Comparison of ENCODE assay signal across 18 cellular contexts in the genomic region with DNA sequence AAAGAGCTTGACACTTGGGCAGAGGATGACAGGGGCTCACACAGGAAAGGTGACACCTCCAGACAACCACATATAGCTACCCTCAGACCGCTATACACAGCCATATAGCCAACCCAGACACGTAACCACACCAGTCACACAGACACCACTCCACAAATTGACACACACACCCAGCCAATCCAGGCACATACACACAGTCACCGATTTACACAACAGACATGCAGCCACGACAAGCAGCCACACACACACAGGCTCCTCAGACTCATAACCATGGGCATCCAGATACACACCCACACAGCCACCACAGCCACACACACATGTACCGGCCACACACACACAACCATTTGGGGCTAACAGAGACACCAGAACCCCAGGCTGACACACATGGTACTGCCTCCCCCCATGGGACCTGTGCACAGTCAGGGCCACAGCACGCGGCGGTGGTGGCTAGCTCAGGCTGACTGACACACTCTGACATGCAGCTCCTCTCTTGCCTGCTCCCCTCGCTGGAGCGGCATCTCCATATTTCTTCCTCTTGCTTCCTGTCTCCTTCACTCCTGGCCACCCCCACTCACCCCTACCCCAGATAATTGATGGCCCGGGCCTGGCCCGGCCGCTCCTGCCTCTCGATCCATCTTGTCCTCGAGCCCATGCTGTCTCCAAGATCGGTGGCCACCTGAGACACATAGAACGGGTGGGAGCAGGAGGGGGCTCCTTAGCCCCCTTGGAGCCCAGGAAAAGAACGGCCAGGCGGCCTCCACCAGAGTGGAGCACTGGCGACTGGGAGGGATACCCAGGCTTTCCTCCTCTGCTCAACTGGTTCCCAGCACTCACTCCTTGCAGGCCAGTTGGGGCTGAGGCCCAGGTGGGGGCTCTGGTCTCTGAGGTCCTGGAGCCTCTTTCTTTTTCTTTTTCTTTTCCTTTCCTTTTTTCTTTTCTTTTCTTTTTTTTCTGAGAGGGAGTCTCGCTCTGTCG. TPM values are rescaled to one million over a fixed set of nuclear protein-coding genes. Genes with fewer than 3 reads are reported as not detected.
DNase-seq lines count a peak whose midpoint lies in the region; ATAC-seq and TF ChIP-seq lines count a peak whose summit lies in the region.
"Had no signal": no experiment of that assay in that cellular context is flagged by ENCODE, and none has a peak within 500 bp of the region (broad histone marks: within the 10 kb centered on the region; RNA-seq: fewer than 3 reads in every experiment).

No MANE protein-coding gene starts in this region.

- H3K9me3 Mint-ChIP-seq in naive thymus-derived CD4-positive, alpha-beta T cell, result peaks cover 0 to 5% (median 0%) of the 10 kb centered on the region in 11 donors

- no peaks in the 10 kb centered on the region for H3K9me3 ChIP-seq in naive thymus-derived CD4-positive, alpha-beta T cell (ENCODE audit: control insufficient read depth in 2 of 3, low read length in 3 of 3)
- H3K9me3 ChIP-seq: sigmoid colon, testis had no signal

- peaks cover 0 to 2% (median 0%) of the 10 kb centered on the region in 5 donors for H3K36me3 Mint-ChIP-seq in naive thymus-derived CD4-positive, alpha-beta T cell

- peaks cover 66 to 88% (median 81%) of the 10 kb centered on the region in 5 donors for H3K27me3 Mint-ChIP-seq in naive thymus-derived CD4-positive, alpha-beta T cell

- H3K4me3 Mint-ChIP-seq in naive thymus-derived CD4-positive, alpha-beta T cell, result peak overlapping the region in 1 of 10 donors; percentile 8

- CTCF ChIA-PET in naive thymus-derived CD4-positive, alpha-beta T cell (lab: Charles Lee), result interaction anchor here (0.7 to 11.7 kb wide), 4 partner anchors 9 to 18 kb away, joined by 3 to 148 read pairs (median 12); a partner anchor contains a TSS

- H3K27me3 ChIP-seq in naive thymus-derived CD4-positive, alpha-beta T cell (ENCODE audit: control insufficient read depth in 2 of 2, insufficient read depth in 2 of 2, low read length in 2 of 2), result peaks cover 17 to 69% of the 10 kb centered on the region in 2 donors
- H3K27me3 ChIP-seq: testis had no signal

- H3K36me3 ChIP-seq in naive thymus-derived CD4-positive, alpha-beta T cell (ENCODE audit: control insufficient read depth in 2 of 3, insufficient read depth in 3 of 3, low read length in 3 of 3), result no peaks in the 10 kb centered on the region
- H3K36me3 ChIP-seq: brain microvascular endothelial cell, sigmoid colon had no signal

- peak; percentile 55 for DNase-seq in Right ventricle myocardium inferior (ENCODE audit: missing footprints)
- no peak for DNase-seq in left ventricle myocardium superior
- peak; percentile 60 for DNase-seq in activated gamma-delta T cell treated with Interleukin-2 at 50 U/mL for 16 hours
- DNase-seq in naive thymus-derived CD4-positive, alpha-beta T cell, result no peak
- no peak for DNase-seq in NK-92 treated with Interleukin-12 subunit alpha and Interleukin-12 subunit beta, amount 100 ng/mL, for 24 hours (lab: John Stamatoyannopoulos, UW)
- DNase-seq in HK-2 (ENCODE audit: unreplicated experiment), result no peak
- no peak for DNase-seq in coronary artery (ENCODE audit: low spot score)
- DNase-seq: activated CD4-positive, alpha-beta T cell treated with anti-CD3 and anti-CD28 coated beads for 4 hours; activated effector memory CD4-positive, alpha-beta T cell treated with Interleukin-2 at 50 U/mL for 16 hours; brain microvascular endothelial cell; NCI-H187; occipital lobe; SHP77 treated with DMSO at 0.1 percent for 48 hours; sigmoid colon; stimulated activated CD4-positive, alpha-beta T cell treated with anti-CD3 and anti-CD28 coated beads, Interleukin-2, amount 100 ng/mL, for 24 hours; testis had no signal

- H3K4me1 ChIP-seq in naive thymus-derived CD4-positive, alpha-beta T cell (ENCODE audit: control insufficient read depth in 2 of 2, insufficient read depth in 2 of 2, low read length in 2 of 2), result peaks cover 0 to 27% of the 10 kb centered on the region in 2 donors

- H3K27ac ChIP-seq in naive thymus-derived CD4-positive, alpha-beta T cell (ENCODE audit: low read depth, low read length), result no peak overlapping the region
- H3K27ac ChIP-seq in coronary artery, result no peak overlapping the region
- H3K27ac ChIP-seq: brain microvascular endothelial cell, sigmoid colon, testis had no signal

- TF ChIP-seq CTCF in coronary artery (IDR thresholded peaks at IDR 0.05), result no peak

- no peak overlapping the region for H3K27ac Mint-ChIP-seq in naive thymus-derived CD4-positive, alpha-beta T cell

- POLR2A ChIA-PET in naive thymus-derived CD4-positive, alpha-beta T cell (lab: Charles Lee), result interaction anchor here (1.0 to 9.4 kb wide), 2 partner anchors 9 to 17 kb away, joined by 3 to 79 read pairs; a partner anchor contains a TSS

- no peak for ATAC-seq in Right ventricle myocardium inferior
- ATAC-seq in left ventricle myocardium superior, result no peak
- ATAC-seq in naive thymus-derived CD4-positive, alpha-beta T cell, result peak; percentile 76
- no peak for ATAC-seq in GM19467 (IDR thresholded peaks at IDR 0.05; ENCODE audit: unreplicated experiment)

- intact Hi-C loops in Right ventricle myocardium inferior (cut with DNase I) (no loop called here), left ventricle myocardium superior (cut with micrococcal nuclease) (no loop called here)
- intact Hi-C loops in naive thymus-derived CD4-positive, alpha-beta T cell (cut with micrococcal nuclease), result loop anchor here (2.0 kb wide), 1 partner anchor 15 kb away; no protein-coding TSS in a partner anchor

- peaks cover 25 to 67% (median 48%) of the 10 kb centered on the region in 7 donors for H3K4me1 Mint-ChIP-seq in naive thymus-derived CD4-positive, alpha-beta T cell

- H3K4me3 ChIP-seq in naive thymus-derived CD4-positive, alpha-beta T cell (ENCODE audit: low read length), result no peak overlapping the region
- H3K4me3 ChIP-seq in coronary artery, result no peak overlapping the region
- H3K4me3 ChIP-seq: sigmoid colon, testis had no signal

RNA-seq across cellular contexts. Expression of gene SHMT2, which starts 6.0 kb away (rescaled TPM):
- total RNA-seq in Right ventricle myocardium inferior (32.8 TPM), left ventricle myocardium superior (33.4 TPM)
- 100 to 1,000 TPM in 1 of 5 experiments, 10 to 100 TPM in 4; 21.7 to 175 (median 36.1) TPM for total RNA-seq in naive thymus-derived CD4-positive, alpha-beta T cell
- 10 to 100 TPM; 29.7 to 40.4 TPM for polyA plus RNA-seq in naive thymus-derived CD4-positive, alpha-beta T cell

RNA-seq across cellular contexts. Expression of gene NXPH4, which starts 6.9 kb away (rescaled TPM):
- 0.60 TPM for total RNA-seq in Right ventricle myocardium inferior
- total RNA-seq in left ventricle myocardium superior, result 1.8 TPM
- under 1 TPM in 1 of 5 experiments, not detected in 4; 0.31 TPM for total RNA-seq in naive thymus-derived CD4-positive, alpha-beta T cell
- polyA plus RNA-seq in naive thymus-derived CD4-positive, alpha-beta T cell, result not detected
- total RNA-seq: sigmoid colon had no signal

RNA-seq across cellular contexts. Expression of gene STAC3, which starts 27.5 kb away (rescaled TPM):
- 1.2 TPM for total RNA-seq in Right ventricle myocardium inferior
- 1.4 TPM for total RNA-seq in left ventricle myocardium superior
- 1 to 10 TPM; 2.5 to 7.3 (median 5.6) TPM for total RNA-seq in naive thymus-derived CD4-positive, alpha-beta T cell
- not detected for polyA plus RNA-seq in naive thymus-derived CD4-positive, alpha-beta T cell
- total RNA-seq: H4 had no signal

Comparison
In these comparisons a context has a peak if more than half of its experiments do, and no peak if none do; other contexts are left out.
1. DNase-seq: peak in Right ventricle myocardium inferior (single experiment) and activated gamma-delta T cell treated with Interleukin-2 at 50 U/mL for 16 hours (single experiment); none in left ventricle myocardium superior (single experiment), naive thymus-derived CD4-positive, alpha-beta T cell (0 of 9), NK-92 treated with Interleukin-12 subunit alpha and Interleukin-12 subunit beta, amount 100 ng/mL, for 24 hours (single experiment), HK-2 (single experiment) and coronary artery (single experiment).
2. intact Hi-C loops: an anchor here in naive thymus-derived CD4-positive, alpha-beta T cell (2.0 kb wide); none called in Right ventricle myocardium inferior and left ventricle myocardium superior.